ENCODE assay signal across 8 cellular contexts in the genomic region with DNA sequence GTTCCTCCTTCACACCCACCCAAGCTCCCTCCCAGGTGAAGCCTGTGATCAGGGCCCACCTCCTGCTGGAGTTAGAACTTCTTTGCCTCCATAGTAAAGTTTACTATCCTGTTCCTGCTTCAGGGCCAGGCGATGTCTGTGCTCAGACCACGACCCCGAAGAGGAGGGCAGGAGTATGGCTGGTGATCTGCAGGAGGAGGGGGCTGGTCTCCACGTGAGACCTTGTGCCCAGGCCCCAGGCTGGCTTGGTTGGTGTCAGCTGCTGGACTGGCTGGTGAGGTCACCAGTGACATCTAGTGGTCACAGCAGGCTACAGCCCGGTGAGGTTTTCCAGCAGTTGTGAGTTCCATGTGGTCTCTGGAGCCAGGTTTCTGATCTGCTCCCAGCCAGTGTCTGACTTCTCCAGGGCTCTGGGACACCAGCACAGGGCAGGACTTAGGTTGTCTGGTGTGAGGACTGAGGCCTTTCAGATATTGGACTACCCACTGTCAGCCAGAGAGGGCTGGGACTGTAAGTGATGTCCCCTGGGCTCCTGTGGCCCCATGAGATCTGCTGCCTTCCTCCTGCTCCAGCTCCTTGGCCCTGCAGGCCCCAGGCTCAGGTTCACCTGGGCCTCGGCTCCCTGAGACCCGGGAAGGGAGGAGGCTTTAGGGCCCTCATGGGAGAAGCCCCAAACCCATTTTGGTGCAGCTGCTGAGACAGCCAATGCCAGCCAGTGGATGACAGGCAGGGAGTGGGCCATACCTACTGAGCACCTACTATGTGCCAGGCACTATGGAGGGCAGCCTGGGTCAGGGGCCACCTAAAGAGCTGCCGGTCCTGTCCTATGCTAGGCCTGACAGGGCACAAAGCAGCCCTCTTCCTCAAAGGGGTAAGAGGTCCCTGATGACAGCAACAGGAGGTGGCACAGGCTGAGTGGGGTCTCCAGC.
A peak's percentile ranks its signal among the peaks of the same experiment; 100 is the strongest.
DNase-seq lines count a peak whose midpoint lies in the region; ATAC-seq lines count a peak whose summit lies in the region.

No MANE protein-coding gene starts in this region.

- peak; percentile 86 for DNase-seq in DMS53 (lab: John Stamatoyannopoulos, UW)
- DNase-seq in NCI-H510A treated with DMSO at 0.1 percent for 48 hours (lab: John Stamatoyannopoulos, UW): peak; percentile 73
- peak; percentile 46 to 55 for DNase-seq in activated CD4-positive, alpha-beta T cell treated with anti-CD3 and anti-CD28 coated beads, Interleukin-2, amount 50 U/mL, for 4 hours
- peak; percentile 30 for DNase-seq in effector CD4-positive, alpha-beta T cell
- peak; percentile 82 for DNase-seq in medulla oblongata (ENCODE audit: extremely low spot score)
- DNase-seq in stimulated activated CD8-positive, alpha-beta memory T cell treated with anti-CD3 and anti-CD28 coated beads, Interleukin-4, amount 100 ng/mL, for 48 hours: peak; percentile 72

- peak; percentile 68 for ATAC-seq in HG02642 (IDR thresholded peaks at IDR 0.05; ENCODE audit: poor library complexity, unreplicated experiment)
- no peak for ATAC-seq in GM18873 (IDR thresholded peaks at IDR 0.05; ENCODE audit: low FRiP score, unreplicated experiment)

Comparison
In these comparisons a context has a peak if more than half of its experiments do, and no peak if none do; other contexts are left out.
1. DNase-seq: peak in every context shown above with its lines; median percentile 86 in DMS53; 82 in medulla oblongata; 73 in NCI-H510A treated with DMSO at 0.1 percent for 48 hours; 72 in stimulated activated CD8-positive, alpha-beta memory T cell treated with anti-CD3 and anti-CD28 coated beads, Interleukin-4, amount 100 ng/mL, for 48 hours; 50 in activated CD4-positive, alpha-beta T cell treated with anti-CD3 and anti-CD28 coated beads, Interleukin-2, amount 50 U/mL, for 4 hours; 30 in effector CD4-positive, alpha-beta T cell.